In genomic region chr7:75914655-75915415, GRCh38 we compare ENCODE assay signal across 8 cellular contexts. TPM values are rescaled to one million over a fixed set of nuclear protein-coding genes. Genes with fewer than 3 reads are reported as not detected.
DNase-seq lines count a peak whose midpoint lies in the region; ATAC-seq, FAIRE-seq and TF ChIP-seq lines count a peak whose summit lies in the region.

TSS of gene POR (plus strand) at chr7:75915155. CDS start at chr7:75954002, 38,847 bp downstream.

- TF ChIP-seq CTCF in AG09319 (IDR thresholded peaks at IDR 0.05; ENCODE audit: low read depth, low read length) (no peak; the same call in 1 of the 2 replicates), keratinocyte (optimal IDR thresholded peaks at IDR 0.05 in 1 of 3, IDR thresholded peaks at IDR 0.05 in 1 of 3, conservative IDR thresholded peaks at IDR 0.05 in 1 of 3; ENCODE audit: extremely low read depth in 1 of 3, insufficient read depth in 2 of 3, low read length in 3 of 3) (peak in 1 of 3 experiments; percentile 10)

- H3K27ac Mint-ChIP-seq in central memory CD8-positive, alpha-beta T cell (ENCODE audit: low read depth) = peak within 1 kb of the TSS; percentile 92

- peak; percentile 87 for DNase-seq in AG09319 (ENCODE audit: extremely low read depth, low read depth)
- DNase-seq in NCI-H345 treated with DMSO at 0.1 percent for 48 hours (lab: John Stamatoyannopoulos, UW; ENCODE audit: unreplicated experiment) = peak; percentile 80
- DNase-seq in central memory CD8-positive, alpha-beta T cell (ENCODE audit: low spot score in 2 of 2) = peak; percentile 97 to 98
- DNase-seq in keratinocyte (ENCODE audit: low read depth, low spot score) = no peak
- peak; percentile 87 to 95 (median 95) for DNase-seq in stimulated activated CD4-positive, alpha-beta T cell treated with anti-CD3 and anti-CD28 coated beads, Interleukin-12 subunit alpha, Interleukin-12 subunit beta, amount 100 ng/mL, for 48 hours (ENCODE audit: low read depth in 2 of 3, low spot score in 1 of 3)

- no peaks in the 10 kb centered on the region for H3K9me3 ChIP-seq in keratinocyte (ENCODE audit: control insufficient read depth, low read depth, low read length)

- H3K4me1 ChIP-seq in keratinocyte (ENCODE audit: control insufficient read depth, extremely low read depth, insufficient read depth, low read length) = peaks cover 13% of the 10 kb centered on the region

- ATAC-seq in GM19025 (IDR thresholded peaks at IDR 0.05; ENCODE audit: low read depth, unreplicated experiment) = peak; percentile 86
- peak; percentile 92 for ATAC-seq in HG03280 (IDR thresholded peaks at IDR 0.05; ENCODE audit: unreplicated experiment)
- peak; percentile 97 to 98 for ATAC-seq in activated CD4-positive, CD25-positive, alpha-beta regulatory T cell treated with anti-CD3 and anti-CD28 coated beads, Interleukin-2, amount 50 U/mL, for 24 hours
- ATAC-seq in central memory CD8-positive, alpha-beta T cell (replicated peaks; ENCODE audit: extremely low read depth, poor library complexity, severe bottlenecking) = peak; percentile 99

- peak within 1 kb of the TSS; percentile 95 for H2AFZ ChIP-seq in keratinocyte (ENCODE audit: control insufficient read depth, low read length)

- dilution Hi-C loops in keratinocyte (cut with MboI; ENCODE audit: extremely low pct_ligation_motif_present, low sequenced_read_pairs) = no loop called here

- no peaks in the 10 kb centered on the region for H3K27me3 Mint-ChIP-seq in central memory CD8-positive, alpha-beta T cell

- H3K27ac ChIP-seq in keratinocyte (ENCODE audit: control insufficient read depth, insufficient read depth, low read length) = peak within 1 kb of the TSS; percentile 77

- H3K4me1 Mint-ChIP-seq in central memory CD8-positive, alpha-beta T cell = peaks cover 36% of the 10 kb centered on the region

- peaks cover 23% of the 10 kb centered on the region for H3K36me3 Mint-ChIP-seq in central memory CD8-positive, alpha-beta T cell (ENCODE audit: insufficient read depth)

- H3K4me3 Mint-ChIP-seq in central memory CD8-positive, alpha-beta T cell = peak within 1 kb of the TSS; percentile 89

- peak within 1 kb of the TSS; percentile 94 to 96 (median 96) for H3K4me3 ChIP-seq in keratinocyte (ENCODE audit: control insufficient read depth in 2 of 3, extremely low read depth in 1 of 3, insufficient read depth in 2 of 3, low read depth in 1 of 3, low read length in 3 of 3)

- no peaks in the 10 kb centered on the region for H3K27me3 ChIP-seq in keratinocyte (ENCODE audit: control insufficient read depth, extremely low read depth, insufficient read depth, low read length)

- H4K20me1 ChIP-seq in keratinocyte (ENCODE audit: control insufficient read depth, extremely low read depth, insufficient read depth, low read length) = peaks cover 2% of the 10 kb centered on the region

- H3K36me3 ChIP-seq in keratinocyte (ENCODE audit: control insufficient read depth in 2 of 2, extremely low read depth in 1 of 2, insufficient read depth in 2 of 2, low read length in 2 of 2) = no peaks in the 10 kb centered on the region

- H3K9me3 Mint-ChIP-seq in central memory CD8-positive, alpha-beta T cell = no peaks in the 10 kb centered on the region

- no peaks in the 10 kb centered on the region for H3K9me1 ChIP-seq in keratinocyte (ENCODE audit: control insufficient read depth, extremely low read depth, insufficient read depth, low read length)

- peak within 1 kb of the TSS; percentile 97 for H3K4me2 ChIP-seq in keratinocyte (ENCODE audit: control insufficient read depth, extremely low read depth, insufficient read depth, low read depth, low read length)

- FAIRE-seq in keratinocyte (lab: Jason Lieb, UNC) = no peak

- peak within 1 kb of the TSS; percentile 90 for H3K9ac ChIP-seq in keratinocyte (ENCODE audit: control insufficient read depth, extremely low read depth, insufficient read depth, low read length)

- H3K79me2 ChIP-seq in keratinocyte (ENCODE audit: control insufficient read depth, insufficient read depth, low read length) = peaks cover 36% of the 10 kb centered on the region

RNA-seq across cellular contexts. Expression of gene POR, which starts in this region (rescaled TPM):
- polyA plus RNA-seq in keratinocyte = 25.9 to 35.0 TPM (median 28.6 TPM) in 3 replicates
- 56.9 TPM for polyA plus RNA-seq in keratinocyte (2011; ENCODE audit: low read depth)
- 18.1 and 28.0 TPM in 2 replicates for polyA plus RNA-seq in keratinocyte (2011; cell fraction: cytosol; rRNA removed)
- polyA plus RNA-seq in keratinocyte (2011; cell fraction: nucleus; rRNA removed) = 81.8 and 114 TPM in 2 replicates
- 48.4 and 59.6 TPM in 2 replicates for polyA plus RNA-seq in keratinocyte (2012; ENCODE audit: low replicate concordance)
- polyA minus RNA-seq in keratinocyte = 32.7 to 104 TPM (median 40.3 TPM) in 3 replicates
- 72.1 TPM for polyA minus RNA-seq in keratinocyte (2011; cell fraction: cytosol; rRNA and poly(A)+ RNA removed)
- 80.5 and 92.7 TPM in 2 replicates for polyA minus RNA-seq in keratinocyte (2011; cell fraction: nucleus; rRNA and poly(A)+ RNA removed)
